8 cellular contexts compared by ENCODE assay signal in the genomic region with DNA sequence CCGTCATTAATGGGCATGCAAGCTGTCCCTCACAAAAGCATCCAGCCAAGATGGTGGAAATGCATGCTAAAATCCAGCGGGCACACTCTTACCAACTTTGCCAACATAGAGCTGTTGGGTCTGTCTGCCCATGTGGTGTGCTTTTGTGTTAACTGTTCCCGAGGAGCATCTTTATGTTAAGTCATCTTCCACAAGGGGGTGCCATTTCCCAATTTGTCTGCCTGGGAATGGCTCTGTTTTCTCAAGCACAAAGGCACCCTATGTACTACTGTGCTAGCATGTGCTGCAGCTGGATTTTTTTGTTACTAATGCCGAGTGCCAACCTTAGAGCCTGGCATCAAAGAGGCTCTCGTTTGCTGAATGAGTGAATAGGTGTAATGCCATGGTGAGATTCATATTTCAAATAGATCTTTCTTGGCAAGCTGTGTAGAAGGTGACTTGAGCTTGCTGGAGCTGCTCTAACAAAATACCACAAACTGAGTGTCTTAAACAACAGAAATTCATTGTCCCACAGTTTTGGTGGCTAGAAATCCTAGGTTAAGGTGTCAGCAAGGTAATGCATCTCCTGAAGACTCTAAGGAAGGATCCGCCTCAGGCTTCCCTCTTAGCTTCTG.
DNase-seq lines count a peak whose midpoint lies in the region; ATAC-seq lines count a peak whose summit lies in the region.

No MANE protein-coding gene starts in this region.

- H3K27ac ChIP-seq in epithelial cell of prostate, result no peak overlapping the region

- peak; percentile 95 for ATAC-seq in GM18511 (IDR thresholded peaks at IDR 0.05; ENCODE audit: unreplicated experiment)
- ATAC-seq in HG02938 (IDR thresholded peaks at IDR 0.05; ENCODE audit: unreplicated experiment), result peak; percentile 96

- peak in 11 of 14 donors; percentile 15 to 83 (median 55) for DNase-seq in C1 segment of cervical spinal cord (lab: John Stamatoyannopoulos, UW)
- DNase-seq in NCI-H1105 treated with DMSO at 0.1 percent for 48 hours (lab: John Stamatoyannopoulos, UW), result peak; percentile 70
- DNase-seq in SW 1271 (lab: John Stamatoyannopoulos, UW), result peak; percentile 3 to 63
- peak; percentile 6 for DNase-seq in epithelial cell of prostate (ENCODE audit: low read depth, low spot score)
- peak; percentile 9 for DNase-seq in myocyte (ENCODE audit: low read depth)
- DNase-seq in activated gamma-delta T cell (lab: John Stamatoyannopoulos, UW), result no peak
